Comparison of ENCODE assay signal across 22 cellular contexts in the genomic region with DNA sequence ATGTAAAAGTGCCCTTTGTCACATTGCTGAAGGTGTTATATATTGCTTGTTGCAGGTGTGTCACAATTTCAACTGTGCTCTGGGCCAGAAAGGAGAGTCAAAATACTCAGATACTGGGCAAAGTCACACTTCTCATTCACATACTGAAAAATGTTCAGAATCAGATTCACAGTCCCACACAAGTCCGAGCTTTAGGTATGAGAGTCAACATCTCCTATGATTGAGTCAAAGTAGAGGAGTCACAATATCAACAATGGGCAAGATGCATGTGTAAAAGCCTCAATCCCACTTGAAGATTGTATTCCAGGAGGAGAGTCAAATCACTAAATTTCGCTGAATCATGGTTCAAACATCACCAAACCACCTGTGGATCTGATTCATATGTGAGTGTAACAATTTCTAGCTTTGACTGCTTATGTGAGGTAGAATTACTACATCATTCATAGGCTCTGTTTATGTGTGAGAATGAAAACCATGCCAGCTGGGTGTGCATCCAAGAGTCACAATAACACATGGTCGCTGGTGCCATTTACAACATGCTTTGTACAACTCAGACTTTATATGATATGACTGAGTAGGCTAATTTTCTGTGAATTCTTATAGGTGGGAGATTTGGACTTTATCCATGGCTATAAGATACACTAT.
"Had no signal": no experiment of that assay in that cellular context is flagged by ENCODE, and none has a peak within 500 bp of the region (broad histone marks: within the 10 kb centered on the region; RNA-seq: fewer than 3 reads in every experiment).

No MANE protein-coding gene starts in this region.

- H3K27ac ChIP-seq: HL-60, SJSA1, SK-N-MC had no signal

- DNase-seq: IMR-90, Karpas-422, KG1, MM.1S, NCI-H1092 treated with DMSO at 0.1 percent for 48 hours, NCI-H1436, NCI-H187, NCI-H2029, NCI-H2081 treated with DMSO at 0.1 percent for 48 hours, NCI-H2171, NCI-H226, NCI-H446, NCI-H510A, NCI-H524 treated with DMSO at 0.1 percent for 48 hours, NCI-H774, Right ventricle myocardium superior, RPMI8226, SIG-M5 had no signal

- H3K9me3 ChIP-seq: SJSA1 had no signal

- H3K4me1 ChIP-seq: SJSA1 had no signal

- FAIRE-seq: RCC 7860 had no signal

- H3K27me3 ChIP-seq: SJSA1 had no signal

- H3K4me3 ChIP-seq: SJSA1, SK-N-MC had no signal
